Comparison of ENCODE assay signal across 9 cellular contexts in the genomic region with DNA sequence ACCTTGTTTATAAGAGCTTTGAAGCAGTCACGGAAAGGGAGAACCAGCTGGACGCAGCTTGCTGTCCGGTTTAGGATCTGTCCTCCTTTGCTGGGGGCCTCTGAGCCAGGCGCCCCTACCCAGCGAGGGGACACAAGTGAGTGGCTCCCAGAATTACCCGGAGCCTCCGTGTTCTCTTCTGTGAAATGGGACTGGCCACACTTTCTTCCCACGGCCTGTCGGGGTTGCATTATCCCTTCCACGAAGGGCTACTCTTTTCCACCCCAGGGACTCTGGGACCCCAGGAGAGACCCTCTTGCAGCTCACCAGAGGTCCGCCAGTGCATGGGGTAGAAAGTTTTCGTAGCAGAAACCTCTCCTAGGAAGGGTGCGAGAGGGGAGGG. TPM values are rescaled to one million over a fixed set of nuclear protein-coding genes. Genes with fewer than 3 reads are reported as not detected.
DNase-seq lines count a peak whose midpoint lies in the region; ATAC-seq, FAIRE-seq and TF ChIP-seq lines count a peak whose summit lies in the region.
"Had no signal": no experiment of that assay in that cellular context is flagged by ENCODE, and none has a peak within 500 bp of the region (broad histone marks: within the 10 kb centered on the region; RNA-seq: fewer than 3 reads in every experiment).

No MANE protein-coding gene starts in this region.

- peak overlapping the region; percentile 5; the same call in 1 of the 2 replicates for H3K18ac ChIP-seq in IMR-90 (ENCODE audit: low read depth, low read length)

- no peak overlapping the region for H2BK20ac ChIP-seq in IMR-90 (ENCODE audit: low read depth, low read length)

- intact Hi-C loops in IMR-90 (cut with micrococcal nuclease): no loop called here

- no peak overlapping the region for H3K56ac ChIP-seq in IMR-90 (ENCODE audit: extremely low read depth, insufficient read depth, low read length)

- no peak overlapping the region for H2BK5ac ChIP-seq in IMR-90 (ENCODE audit: low read depth, low read length, poor library complexity, severe bottlenecking)

- in situ Hi-C loops in IMR-90 (cut with MboI; ENCODE audit: low sequenced_read_pairs): no loop called here

- H2AFZ ChIP-seq in IMR-90 (replicated peaks; ENCODE audit: low read length, poor library complexity) (peak overlapping the region; percentile 88), neuron (ENCODE audit: low read depth, low read length) (peak overlapping the region; percentile 94)

- BruUV-seq in IMR-90 (replicated peaks; lab: Mats Ljungman, UMichigan): no TSS peak

- WGBS in IMR-90 (ENCODE audit: extremely low coverage in 2 of 2, insufficient read length in 1 of 2), 2 experiments: 60% methylated on average over 3 of the region's 13 CpGs; no CpG with 5 or more reads in 1 of the 2 experiments
- WGBS in ectodermal cell, 2 experiments: 83 to 84% methylated on average over 13 of the region's 13 CpGs

- no peak overlapping the region for H2BK15ac ChIP-seq in IMR-90 (ENCODE audit: low read depth, low read length)

- no peaks in the 10 kb centered on the region for H4K20me1 ChIP-seq in IMR-90 (ENCODE audit: insufficient read depth, low read length)

- H3K27me3 ChIP-seq in IMR-90 (ENCODE audit: control insufficient read depth, insufficient read depth, low read length) (no peaks in the 10 kb centered on the region; the same call in 1 of the 2 replicates), ectodermal cell (ENCODE audit: control insufficient read depth, insufficient read depth, low read length, poor library complexity, severe bottlenecking) (peaks cover 34% of the 10 kb centered on the region), neuron (ENCODE audit: insufficient read depth, low read length) (peaks cover 28% of the 10 kb centered on the region)

- H4K8ac ChIP-seq in IMR-90 (ENCODE audit: low read depth in 2 of 2, low read length in 2 of 2): peak overlapping the region; percentile 52 to 77; a peak in 2 of 4 replicates

- H3K79me1 ChIP-seq in IMR-90 (ENCODE audit: low read depth in 1 of 2, low read length in 2 of 2): no peaks in the 10 kb centered on the region

- peak overlapping the region; percentile 40; the same call in 1 of the 2 replicates for H3K4me2 ChIP-seq in IMR-90 (ENCODE audit: low read depth, low read length)

- no peak overlapping the region for H4K91ac ChIP-seq in IMR-90 (ENCODE audit: insufficient read depth, low read depth, low read length)

- H3K23ac ChIP-seq in IMR-90 (ENCODE audit: low read depth, low read length): no peak overlapping the region

- no peak for TF ChIP-seq RAD21 in IMR-90 (IDR thresholded peaks at IDR 0.05; ENCODE audit: low read length)

- no peak for ATAC-seq in IMR-90 (ENCODE audit: low read depth)
- ATAC-seq in GM18873 (IDR thresholded peaks at IDR 0.05; ENCODE audit: low FRiP score, unreplicated experiment): no peak

- peaks cover 10% of the 10 kb centered on the region; the same call in 1 of the 2 replicates for H3K4me1 ChIP-seq in IMR-90 (ENCODE audit: control insufficient read depth, insufficient read depth, low read length)
- H3K4me1 ChIP-seq in ectodermal cell (ENCODE audit: control insufficient read depth, insufficient read depth, low read length): peaks cover 5% of the 10 kb centered on the region
- H3K4me1 ChIP-seq in neuron (ENCODE audit: insufficient read depth, low read length): peaks cover 7% of the 10 kb centered on the region

- no peak for FAIRE-seq in urothelium cell line (lab: Jason Lieb, UNC)

- no peak for TF ChIP-seq CTCF in IMR-90 (conservative IDR thresholded peaks at IDR 0.05; ENCODE audit: low read depth, low read length)

- CTCF ChIA-PET in IMR-90 (lab: Yijun Ruan, JAX): no interaction called here

- H3K9me3 ChIP-seq in IMR-90 (ENCODE audit: control insufficient read depth, insufficient read depth, low read length): no peaks in the 10 kb centered on the region
- H3K9me3 ChIP-seq in ectodermal cell (ENCODE audit: control insufficient read depth, low read length): no peaks in the 10 kb centered on the region
- H3K9me3 ChIP-seq in neuron (ENCODE audit: low read length): no peaks in the 10 kb centered on the region

- H2AK9ac ChIP-seq in IMR-90 (replicated peaks; ENCODE audit: low read depth, low read length, poor library complexity): peak overlapping the region; percentile 74

- dilution Hi-C loops in IMR-90 (cut with HindIII; ENCODE audit: low sequenced_read_pairs, unreplicated experiment): no loop called here

- 0 out of 2 replicates have a peak, but pooled peaks cover 3% of the 10 kb centered on the region for H3K9me1 ChIP-seq in IMR-90 (ENCODE audit: insufficient read depth, low read length)

- no peak overlapping the region for H2AK5ac ChIP-seq in IMR-90 (ENCODE audit: low read depth, low read length)

- H3K4me3 ChIP-seq in IMR-90 (ENCODE audit: insufficient read depth, low read depth, low read length): peak overlapping the region; percentile 59
- H3K4me3 ChIP-seq in ectodermal cell (ENCODE audit: insufficient read depth, low read depth, low read length): peak overlapping the region; percentile 47
- peak overlapping the region; percentile 37 for H3K4me3 ChIP-seq in neuron (ENCODE audit: low read length)

- H3K14ac ChIP-seq in IMR-90 (replicated peaks; ENCODE audit: low read depth, low read length): no peak overlapping the region; the same call in 1 of the 2 replicates

- POLR2A ChIA-PET in IMR-90 (lab: Charles Lee; ENCODE audit: unreplicated experiment): no interaction called here

- H3K36me3 ChIP-seq in IMR-90 (ENCODE audit: control insufficient read depth, insufficient read depth, low read length): no peaks in the 10 kb centered on the region
- no peaks in the 10 kb centered on the region for H3K36me3 ChIP-seq in ectodermal cell (ENCODE audit: control insufficient read depth, insufficient read depth, low read length)
- H3K36me3 ChIP-seq in neuron (ENCODE audit: insufficient read depth, low read length): no peaks in the 10 kb centered on the region

- H3K27ac ChIP-seq in IMR-90 (ENCODE audit: insufficient read depth, low read length) (no peak overlapping the region), ectodermal cell (ENCODE audit: insufficient read depth, low read depth, low read length, poor library complexity, severe bottlenecking) (no peak overlapping the region)

- DNase-seq in AG08396 (ENCODE audit: low spot score): peak; percentile 45
- no peak for DNase-seq in IMR-90
- DNase-seq in urothelium cell line (ENCODE audit: low spot score): no peak
- no peak for DNase-seq in SIG-M5 (lab: John Stamatoyannopoulos, UW)
- DNase-seq in amniotic stem cell (lab: John Stamatoyannopoulos, UW): no peak
- DNase-seq: NCI-H748 treated with DMSO at 0.1 percent for 48 hours had no signal

- H3K9ac ChIP-seq in IMR-90 (ENCODE audit: low read depth, low read length): peak overlapping the region; percentile 60

- H4K5ac ChIP-seq in IMR-90 (ENCODE audit: low read depth, low read length): peak overlapping the region; percentile 34; the same call in 1 of the 2 replicates

- no peak overlapping the region for H2BK120ac ChIP-seq in IMR-90 (ENCODE audit: low read depth, low read length)

- no peak for TF ChIP-seq POLR2A in IMR-90 (IDR thresholded peaks at IDR 0.05; ENCODE audit: low read depth, low read length)

- 0 out of 2 replicates have a peak overlapping the region, but pooled peaks have one; percentile 9 for H3K4ac ChIP-seq in IMR-90 (ENCODE audit: low read depth, low read length)

TF ChIP-seq in IMR-90, 13 proteins besides CTCF, POLR2A, EP300 and RAD21:
- TF ChIP-seq BHLHE40 (IDR thresholded peaks at IDR 0.05; ENCODE audit: low read depth, low read length) (no peak), ELK1 (IDR thresholded peaks at IDR 0.05; ENCODE audit: borderline replicate concordance, low read depth, low read length) (no peak)

RNA-seq across cellular contexts. Expression of gene GBGT1, which starts 0.5 kb away (rescaled TPM):
- 0.83 and 1.8 TPM in 2 replicates for total RNA-seq in IMR-90 (2012; rRNA removed)
- 2.4 and 3.2 TPM in 2 replicates for polyA plus RNA-seq in IMR-90 (2012; rRNA removed)
- 4.8 and 4.9 TPM in 2 replicates for polyA plus RNA-seq in IMR-90 (2012; cell fraction: cytosol; rRNA removed)
- 7.1 and 11.3 TPM in 2 replicates for polyA plus RNA-seq in IMR-90 (2012; cell fraction: nucleus; rRNA removed; ENCODE audit: low replicate concordance)
- polyA plus RNA-seq in ectodermal cell (2013, experiment 1 of 4): 2.1 TPM
- polyA plus RNA-seq in ectodermal cell (2013, experiment 2 of 4): 2.2 TPM
- 1.5 TPM for polyA plus RNA-seq in ectodermal cell (2013, experiment 3 of 4)
- 2.8 TPM for polyA plus RNA-seq in ectodermal cell (2013, experiment 4 of 4)

RNA-seq across cellular contexts. Expression of gene RALGDS, which starts 43.2 kb away (rescaled TPM):
- total RNA-seq in IMR-90 (2012; rRNA removed): 12.2 and 13.1 TPM in 2 replicates
- polyA plus RNA-seq in IMR-90 (2012; rRNA removed): 36.9 and 37.2 TPM in 2 replicates
- 33.9 and 37.7 TPM in 2 replicates for polyA plus RNA-seq in IMR-90 (2012; cell fraction: cytosol; rRNA removed)
- 160 and 211 TPM in 2 replicates for polyA plus RNA-seq in IMR-90 (2012; cell fraction: nucleus; rRNA removed; ENCODE audit: low replicate concordance)
- 47.0 TPM for polyA plus RNA-seq in ectodermal cell (2013, experiment 1 of 4)
- polyA plus RNA-seq in ectodermal cell (2013, experiment 2 of 4): 48.7 TPM
- polyA plus RNA-seq in ectodermal cell (2013, experiment 3 of 4): 50.8 TPM
- 56.8 TPM for polyA plus RNA-seq in ectodermal cell (2013, experiment 4 of 4)

RNA-seq across cellular contexts. Expression of gene OBP2B, which starts 44.9 kb away (rescaled TPM):
- not detected in 2 replicates for total RNA-seq in IMR-90 (2012; rRNA removed)
- polyA plus RNA-seq in IMR-90 (2012; rRNA removed): not detected in 2 replicates
- not detected in 2 replicates for polyA plus RNA-seq in IMR-90 (2012; cell fraction: cytosol; rRNA removed)
- not detected in 2 replicates for polyA plus RNA-seq in IMR-90 (2012; cell fraction: nucleus; rRNA removed; ENCODE audit: low replicate concordance)
- polyA plus RNA-seq in ectodermal cell (2013, experiment 1 of 4): not detected
- not detected for polyA plus RNA-seq in ectodermal cell (2013, experiment 2 of 4)
- not detected for polyA plus RNA-seq in ectodermal cell (2013, experiment 3 of 4)
- polyA plus RNA-seq in ectodermal cell (2013, experiment 4 of 4): not detected
